Comparison of ENCODE assay signal across 17 cellular contexts in genomic region chr18:13584826-13585225, GRCh38.
DNase-seq lines count a peak whose midpoint lies in the region; ATAC-seq and TF ChIP-seq lines count a peak whose summit lies in the region.
"Had no signal": no experiment of that assay in that cellular context is flagged by ENCODE, and none has a peak within 500 bp of the region (broad histone marks: within the 10 kb centered on the region; RNA-seq: fewer than 3 reads in every experiment).

No MANE protein-coding gene starts in this region.

- H3K27me3 ChIP-seq in ascending aorta, result no peaks in the 10 kb centered on the region
- H3K27me3 ChIP-seq: SJSA1 had no signal

- no peaks in the 10 kb centered on the region for H3K9me3 ChIP-seq in ascending aorta
- H3K9me3 ChIP-seq: SJSA1 had no signal

- no peaks in the 10 kb centered on the region for H3K36me3 Mint-ChIP-seq in activated B cell treated with CpG ODN at 0.5 μM for 24 hours (ENCODE audit: low read depth)
- H3K36me3 Mint-ChIP-seq in stimulated activated effector memory CD8-positive, alpha-beta T cell treated with anti-CD3 and anti-CD28 coated beads, Interleukin-12 subunit alpha, Interleukin-12 subunit beta, amount 100 ng/mL, for 72 hours, result peaks cover 6% of the 10 kb centered on the region

- H3K4me3 ChIP-seq in ascending aorta, result no peak overlapping the region
- H3K4me3 ChIP-seq: coronary artery, PC-9, SJSA1 had no signal

- CTCF ChIA-PET in activated B cell treated with CpG ODN at 0.5 μM for 24 hours (lab: Charles Lee), result interaction anchor here (0.8 to 3.6 kb wide), 5 partner anchors 21 to 45 kb away, joined by 3 to 32 read pairs (median 4); no protein-coding TSS in a partner anchor

- no peak overlapping the region for H3K4me3 Mint-ChIP-seq in activated B cell treated with CpG ODN at 0.5 μM for 24 hours
- no peak overlapping the region for H3K4me3 Mint-ChIP-seq in stimulated activated effector memory CD8-positive, alpha-beta T cell treated with anti-CD3 and anti-CD28 coated beads, Interleukin-12 subunit alpha, Interleukin-12 subunit beta, amount 100 ng/mL, for 72 hours

- H3K9me3 Mint-ChIP-seq in activated B cell treated with CpG ODN at 0.5 μM for 24 hours, result no peaks in the 10 kb centered on the region
- H3K9me3 Mint-ChIP-seq in stimulated activated effector memory CD8-positive, alpha-beta T cell treated with anti-CD3 and anti-CD28 coated beads, Interleukin-12 subunit alpha, Interleukin-12 subunit beta, amount 100 ng/mL, for 72 hours, result no peaks in the 10 kb centered on the region

- DNase-seq in KBM-7 (peak; percentile 13), activated B cell treated with CpG ODN at 0.5 μM for 24 hours (no peak), left ventricle myocardium superior (no peak), ascending aorta (ENCODE audit: low spot score in 2 of 2) (no peak), NCI-H2171 (lab: John Stamatoyannopoulos, UW) (no peak)
- no peak for DNase-seq in stimulated activated effector memory CD8-positive, alpha-beta T cell treated with anti-CD3 and anti-CD28 coated beads, Interleukin-12 subunit alpha, Interleukin-12 subunit beta, amount 100 ng/mL, for 72 hours (ENCODE audit: low spot score in 2 of 2)
- DNase-seq: activated CD4-positive, alpha-beta T cell treated with anti-CD3 and anti-CD28 coated beads, Interleukin-2, amount 50 U/mL, for 4 hours; activated naive CD4-positive, alpha-beta T cell; activated T-cell treated with anti-CD3 and anti-CD28 coated beads for 4 hours; foreskin fibroblast; occipital lobe; PC-9; stimulated activated CD4-positive, alpha-beta T cell treated with anti-CD3 and anti-CD28 coated beads, Interleukin-2, amount 100 ng/mL, for 24 hours; T1000 had no signal

- H3K27ac ChIP-seq in ascending aorta, result no peak overlapping the region
- H3K27ac ChIP-seq: coronary artery, PC-9, SJSA1 had no signal

- TF ChIP-seq CTCF in activated B cell treated with CpG ODN at 0.5 μM for 24 hours (IDR thresholded peaks at IDR 0.05) (no peak), ascending aorta (IDR thresholded peaks at IDR 0.05) (no peak)

- in situ Hi-C loops in KBM-7 (cut with MboI; ENCODE audit: low pct_unique_long_range_greater_than_20kb, low sequenced_read_pairs), result no loop called here

- H3K27me3 Mint-ChIP-seq in activated B cell treated with CpG ODN at 0.5 μM for 24 hours, result no peaks in the 10 kb centered on the region

- H3K4me1 Mint-ChIP-seq in activated B cell treated with CpG ODN at 0.5 μM for 24 hours, result peaks cover 70% of the 10 kb centered on the region
- peaks cover 58% of the 10 kb centered on the region for H3K4me1 Mint-ChIP-seq in stimulated activated effector memory CD8-positive, alpha-beta T cell treated with anti-CD3 and anti-CD28 coated beads, Interleukin-12 subunit alpha, Interleukin-12 subunit beta, amount 100 ng/mL, for 72 hours

- H3K4me1 ChIP-seq in ascending aorta, result peaks cover 0 to 6% of the 10 kb centered on the region in 2 donors
- H3K4me1 ChIP-seq: SJSA1 had no signal

- POLR2A ChIA-PET in activated B cell treated with CpG ODN at 0.5 μM for 24 hours (lab: Charles Lee), result interaction anchor here (1.5 to 7.2 kb wide), 7 partner anchors 8 to 41 kb away, joined by 5 to 411 read pairs (median 64); no protein-coding TSS in a partner anchor

- intact Hi-C loops in activated B cell treated with CpG ODN at 0.5 μM for 24 hours (cut with micrococcal nuclease) (loop anchor here (1.0 kb wide), 3 partner anchors 8 to 23 kb away; no protein-coding TSS in a partner anchor), left ventricle myocardium superior (cut with micrococcal nuclease) (no loop called here), ascending aorta (cut with DNase I) (no loop called here)

- H3K27ac Mint-ChIP-seq in activated B cell treated with CpG ODN at 0.5 μM for 24 hours, result peak overlapping the region; percentile 98
- peak overlapping the region; percentile 86 for H3K27ac Mint-ChIP-seq in stimulated activated effector memory CD8-positive, alpha-beta T cell treated with anti-CD3 and anti-CD28 coated beads, Interleukin-12 subunit alpha, Interleukin-12 subunit beta, amount 100 ng/mL, for 72 hours

- H3K36me3 ChIP-seq in ascending aorta, result no peaks in the 10 kb centered on the region
- H3K36me3 ChIP-seq: SJSA1 had no signal

- ATAC-seq in activated B cell treated with CpG ODN at 0.5 μM for 24 hours (ENCODE audit: low read depth), result no peak
- peak; percentile 87 for ATAC-seq in left ventricle myocardium superior
- no peak for ATAC-seq in stimulated activated effector memory CD8-positive, alpha-beta T cell treated with anti-CD3 and anti-CD28 coated beads, Interleukin-12 subunit alpha, Interleukin-12 subunit beta, amount 100 ng/mL, for 72 hours
- ATAC-seq in HG02981 (IDR thresholded peaks at IDR 0.05; ENCODE audit: unreplicated experiment), result no peak
